ENCODE assay signal across 25 cellular contexts in the genomic region with DNA sequence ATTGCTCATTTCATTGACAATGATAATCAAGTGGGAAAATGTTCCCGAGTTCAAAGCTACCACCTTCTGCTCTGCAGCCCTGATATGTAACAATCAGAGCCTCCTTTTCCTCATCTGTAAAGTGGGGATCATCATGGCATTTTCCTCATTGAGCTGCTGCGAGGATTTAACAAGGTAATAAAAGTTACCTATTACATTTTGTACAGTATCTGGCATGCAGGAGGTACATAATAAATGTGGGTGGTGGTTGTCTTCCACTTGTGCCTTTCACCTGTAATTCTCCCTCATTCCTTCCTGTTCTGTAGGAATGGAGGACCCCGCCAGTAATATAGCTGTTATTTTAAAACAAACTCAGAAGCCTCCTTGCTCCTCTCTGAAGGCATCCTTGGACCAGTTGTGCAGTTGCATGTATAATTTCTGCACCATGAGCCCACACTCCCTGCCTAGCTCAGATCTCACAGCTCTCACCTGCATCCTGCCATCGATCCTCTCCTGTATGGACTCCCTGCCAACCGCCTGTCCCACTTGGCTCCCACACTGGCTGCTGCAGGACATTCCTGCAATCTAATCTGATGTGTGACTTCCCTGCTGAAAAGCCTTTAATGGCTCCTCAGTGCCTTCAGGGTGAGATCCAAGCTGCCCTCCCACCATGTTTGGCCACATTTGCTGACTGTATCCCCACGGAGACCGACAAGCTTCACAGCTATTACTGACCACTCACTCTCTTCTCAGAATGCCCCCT.
"Had no signal": no experiment of that assay in that cellular context is flagged by ENCODE, and none has a peak within 500 bp of the region (broad histone marks: within the 10 kb centered on the region; RNA-seq: fewer than 3 reads in every experiment).

No MANE protein-coding gene starts in this region.

- H3K27ac Mint-ChIP-seq: activated CD4-positive, alpha-beta memory T cell treated with anti-CD3 and anti-CD28 coated beads, Interleukin-2, amount 10 ng/mL, durations not matched to agents 7 days and 5 days; activated CD4-positive, alpha-beta T cell treated with anti-CD3 and anti-CD28 coated beads for 36 hours; activated CD4-positive, alpha-beta T cell treated with anti-CD3 and anti-CD28 coated beads, Interleukin-2, amount 10 ng/mL, durations not matched to agents 7 days and 5 days; activated naive CD4-positive, alpha-beta T cell treated with anti-CD3 and anti-CD28 coated beads, Interleukin-2, amount 10 ng/mL, durations not matched to agents 7 days and 5 days; activated naive CD8-positive, alpha-beta T cell treated with anti-CD3 and anti-CD28 coated beads, Interleukin-2, amount 10 ng/mL, durations not matched to agents 7 days and 5 days; activated T-cell treated with anti-CD3 and anti-CD28 coated beads, Interleukin-2, amount 50 U/mL, for 24 hours; activated T-cell treated with anti-CD3 and anti-CD28 coated beads, Interleukin-2, amount 50 U/mL, for 72 hours had no signal

- H3K4me3 Mint-ChIP-seq: activated CD4-positive, alpha-beta memory T cell treated with anti-CD3 and anti-CD28 coated beads, Interleukin-2, amount 10 ng/mL, durations not matched to agents 7 days and 5 days; activated CD4-positive, alpha-beta T cell treated with anti-CD3 and anti-CD28 coated beads for 36 hours; activated CD4-positive, alpha-beta T cell treated with anti-CD3 and anti-CD28 coated beads, Interleukin-2, amount 10 ng/mL, durations not matched to agents 7 days and 5 days; activated naive CD4-positive, alpha-beta T cell treated with anti-CD3 and anti-CD28 coated beads, Interleukin-2, amount 10 ng/mL, durations not matched to agents 7 days and 5 days; activated naive CD8-positive, alpha-beta T cell treated with anti-CD3 and anti-CD28 coated beads, Interleukin-2, amount 10 ng/mL, durations not matched to agents 7 days and 5 days; activated T-cell treated with anti-CD3 and anti-CD28 coated beads, Interleukin-2, amount 50 U/mL, for 24 hours; activated T-cell treated with anti-CD3 and anti-CD28 coated beads, Interleukin-2, amount 50 U/mL, for 72 hours; central memory CD8-positive, alpha-beta T cell had no signal

- H3K4me3 ChIP-seq: ascending aorta, gastrocnemius medialis, heart left ventricle had no signal

- H3K27ac ChIP-seq: ascending aorta, brain microvascular endothelial cell, foreskin keratinocyte, gastrocnemius medialis, heart left ventricle had no signal

- H3K27me3 Mint-ChIP-seq: activated CD4-positive, alpha-beta memory T cell treated with anti-CD3 and anti-CD28 coated beads, Interleukin-2, amount 10 ng/mL, durations not matched to agents 7 days and 5 days; activated CD4-positive, alpha-beta T cell treated with anti-CD3 and anti-CD28 coated beads, Interleukin-2, amount 10 ng/mL, durations not matched to agents 7 days and 5 days; activated naive CD8-positive, alpha-beta T cell treated with anti-CD3 and anti-CD28 coated beads, Interleukin-2, amount 10 ng/mL, durations not matched to agents 7 days and 5 days had no signal

- DNase-seq: activated CD4-positive, alpha-beta memory T cell treated with anti-CD3 and anti-CD28 coated beads, Interleukin-2, amount 10 ng/mL, durations not matched to agents 7 days and 5 days; activated CD4-positive, alpha-beta T cell treated with anti-CD3 and anti-CD28 coated beads for 36 hours; activated CD4-positive, alpha-beta T cell treated with anti-CD3 and anti-CD28 coated beads, Interleukin-2, amount 10 ng/mL, durations not matched to agents 7 days and 5 days; activated CD4-positive, alpha-beta T cell treated with anti-CD3 and anti-CD28 coated beads, Interleukin-2, amount 50 U/mL, for 4 hours; activated CD4-positive, CD25-positive, alpha-beta regulatory T cell; activated CD4-positive, CD25-positive, alpha-beta regulatory T cell treated with anti-CD3 and anti-CD28 coated beads, Interleukin-2, amount 50 U/mL, for 72 hours; activated CD8-positive, alpha-beta memory T cell treated with anti-CD3 and anti-CD28 coated beads, Interleukin-2, amount 50 U/mL, for 48 hours; activated gamma-delta T cell; activated naive CD4-positive, alpha-beta T cell; activated naive CD4-positive, alpha-beta T cell treated with anti-CD3 and anti-CD28 coated beads, Interleukin-2, amount 10 ng/mL, durations not matched to agents 7 days and 5 days; activated naive CD8-positive, alpha-beta T cell treated with anti-CD3 and anti-CD28 coated beads, Interleukin-2, amount 10 ng/mL, durations not matched to agents 7 days and 5 days; activated T-cell treated with anti-CD3 and anti-CD28 coated beads for 4 hours; activated T-cell treated with anti-CD3 and anti-CD28 coated beads, Interleukin-2, amount 50 U/mL, for 24 hours; activated T-cell treated with anti-CD3 and anti-CD28 coated beads, Interleukin-2, amount 50 U/mL, for 72 hours; brain microvascular endothelial cell; effector CD8-positive, alpha-beta T cell; foreskin keratinocyte; gastrocnemius medialis; glutamatergic neuron; heart left ventricle; T-helper 2 cell had no signal

- H3K4me1 Mint-ChIP-seq: activated CD4-positive, alpha-beta memory T cell treated with anti-CD3 and anti-CD28 coated beads, Interleukin-2, amount 10 ng/mL, durations not matched to agents 7 days and 5 days; activated CD4-positive, alpha-beta T cell treated with anti-CD3 and anti-CD28 coated beads for 36 hours; activated CD4-positive, alpha-beta T cell treated with anti-CD3 and anti-CD28 coated beads, Interleukin-2, amount 10 ng/mL, durations not matched to agents 7 days and 5 days; activated naive CD4-positive, alpha-beta T cell treated with anti-CD3 and anti-CD28 coated beads, Interleukin-2, amount 10 ng/mL, durations not matched to agents 7 days and 5 days; activated naive CD8-positive, alpha-beta T cell treated with anti-CD3 and anti-CD28 coated beads, Interleukin-2, amount 10 ng/mL, durations not matched to agents 7 days and 5 days; central memory CD8-positive, alpha-beta T cell had no signal

- H3K27me3 ChIP-seq: ascending aorta, brain microvascular endothelial cell, gastrocnemius medialis had no signal

- H3K9me3 ChIP-seq: ascending aorta, gastrocnemius medialis had no signal

- H3K4me1 ChIP-seq: ascending aorta, foreskin keratinocyte, gastrocnemius medialis, heart left ventricle had no signal

- H3K36me3 Mint-ChIP-seq: activated naive CD4-positive, alpha-beta T cell treated with anti-CD3 and anti-CD28 coated beads, Interleukin-2, amount 10 ng/mL, durations not matched to agents 7 days and 5 days; activated naive CD8-positive, alpha-beta T cell treated with anti-CD3 and anti-CD28 coated beads, Interleukin-2, amount 10 ng/mL, durations not matched to agents 7 days and 5 days had no signal

- H3K36me3 ChIP-seq: ascending aorta, brain microvascular endothelial cell, gastrocnemius medialis, heart left ventricle had no signal

- ATAC-seq: activated CD4-positive, alpha-beta T cell treated with anti-CD3 and anti-CD28 coated beads for 36 hours; activated naive CD4-positive, alpha-beta T cell treated with anti-CD3 and anti-CD28 coated beads, Interleukin-2, amount 50 U/mL, for 72 hours; activated T-cell treated with anti-CD3 and anti-CD28 coated beads, Interleukin-2, amount 50 U/mL, for 72 hours; esophagus mucosa; foreskin keratinocyte; gastrocnemius medialis; heart left ventricle had no signal
